2 cellular contexts compared by ENCODE assay signal in the genomic region with DNA sequence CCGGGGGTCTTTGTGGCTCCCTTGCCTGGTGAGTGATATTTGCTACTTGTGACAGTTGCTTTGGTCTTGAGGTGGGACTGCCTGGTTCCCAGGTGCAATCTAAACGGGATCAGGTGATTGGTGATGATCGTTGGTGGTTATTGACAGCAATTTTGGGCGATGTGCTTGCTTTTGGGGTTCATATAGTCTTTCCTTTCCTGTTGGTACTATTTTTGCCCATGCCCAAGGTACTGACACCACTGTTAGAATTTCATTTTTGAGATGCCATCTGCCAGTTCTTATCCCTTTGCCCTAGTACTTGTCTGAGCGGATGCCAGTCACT.
TF ChIP-seq lines count a peak whose summit lies in the region.

No MANE protein-coding gene starts in this region.

TF ChIP-seq in A549, 52 proteins besides CTCF, POLR2A, EP300 and RAD21:
- TF ChIP-seq EHMT2 (IDR thresholded peaks at IDR 0.05; ENCODE audit: low read depth), result no peak
- no peak for TF ChIP-seq ZSCAN20 (CRISPR knock-in tag; IDR thresholded peaks at IDR 0.05)
- no peak for TF ChIP-seq HEYL (CRISPR knock-in tag; IDR thresholded peaks at IDR 0.05)

TF ChIP-seq in IMR-90, 13 proteins besides CTCF, POLR2A, EP300 and RAD21:
- no peak for TF ChIP-seq RFX5 (IDR thresholded peaks at IDR 0.05; ENCODE audit: low read depth, low read length)
- TF ChIP-seq RCOR1 (IDR thresholded peaks at IDR 0.05; ENCODE audit: insufficient replicate concordance, low read length), result no peak
- TF ChIP-seq MAFK (IDR thresholded peaks at IDR 0.05; ENCODE audit: low read depth, low read length), result no peak
- no peak for TF ChIP-seq BHLHE40 (IDR thresholded peaks at IDR 0.05; ENCODE audit: low read depth, low read length)
- TF ChIP-seq CEBPB (IDR thresholded peaks at IDR 0.05; ENCODE audit: low read depth, low read length), result no peak
- TF ChIP-seq NFE2L2 (IDR thresholded peaks at IDR 0.05; ENCODE audit: low read depth, low read length), result no peak
- no peak for TF ChIP-seq MXI1 (IDR thresholded peaks at IDR 0.05; ENCODE audit: borderline replicate concordance, low read depth, low read length)
- TF ChIP-seq SMC3 (IDR thresholded peaks at IDR 0.05; ENCODE audit: low read depth, low read length), result no peak
- no peak for TF ChIP-seq FOS (IDR thresholded peaks at IDR 0.05; ENCODE audit: low read depth, low read length)
- no peak for TF ChIP-seq MAZ (IDR thresholded peaks at IDR 0.05; ENCODE audit: borderline replicate concordance, low read depth, low read length)
- no peak for TF ChIP-seq CHD1 (IDR thresholded peaks at IDR 0.05; ENCODE audit: low read depth, low read length)
- TF ChIP-seq, protein P1, sequence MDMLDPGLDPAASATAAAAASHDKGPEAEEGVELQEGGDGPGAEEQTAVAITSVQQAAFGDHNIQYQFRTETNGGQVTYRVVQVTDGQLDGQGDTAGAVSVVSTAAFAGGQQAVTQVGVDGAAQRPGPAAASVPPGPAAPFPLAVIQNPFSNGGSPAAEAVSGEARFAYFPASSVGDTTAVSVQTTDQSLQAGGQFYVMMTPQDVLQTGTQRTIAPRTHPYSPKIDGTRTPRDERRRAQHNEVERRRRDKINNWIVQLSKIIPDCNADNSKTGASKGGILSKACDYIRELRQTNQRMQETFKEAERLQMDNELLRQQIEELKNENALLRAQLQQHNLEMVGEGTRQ (IDR thresholded peaks at IDR 0.05; ENCODE audit: low read depth, low read length), result no peak
- TF ChIP-seq, protein P2, sequence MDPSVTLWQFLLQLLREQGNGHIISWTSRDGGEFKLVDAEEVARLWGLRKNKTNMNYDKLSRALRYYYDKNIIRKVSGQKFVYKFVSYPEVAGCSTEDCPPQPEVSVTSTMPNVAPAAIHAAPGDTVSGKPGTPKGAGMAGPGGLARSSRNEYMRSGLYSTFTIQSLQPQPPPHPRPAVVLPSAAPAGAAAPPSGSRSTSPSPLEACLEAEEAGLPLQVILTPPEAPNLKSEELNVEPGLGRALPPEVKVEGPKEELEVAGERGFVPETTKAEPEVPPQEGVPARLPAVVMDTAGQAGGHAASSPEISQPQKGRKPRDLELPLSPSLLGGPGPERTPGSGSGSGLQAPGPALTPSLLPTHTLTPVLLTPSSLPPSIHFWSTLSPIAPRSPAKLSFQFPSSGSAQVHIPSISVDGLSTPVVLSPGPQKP (IDR thresholded peaks at IDR 0.05; ENCODE audit: borderline replicate concordance, low read depth, low read length), result no peak
